Comparison of ENCODE assay signal across 19 cellular contexts in the genomic region with DNA sequence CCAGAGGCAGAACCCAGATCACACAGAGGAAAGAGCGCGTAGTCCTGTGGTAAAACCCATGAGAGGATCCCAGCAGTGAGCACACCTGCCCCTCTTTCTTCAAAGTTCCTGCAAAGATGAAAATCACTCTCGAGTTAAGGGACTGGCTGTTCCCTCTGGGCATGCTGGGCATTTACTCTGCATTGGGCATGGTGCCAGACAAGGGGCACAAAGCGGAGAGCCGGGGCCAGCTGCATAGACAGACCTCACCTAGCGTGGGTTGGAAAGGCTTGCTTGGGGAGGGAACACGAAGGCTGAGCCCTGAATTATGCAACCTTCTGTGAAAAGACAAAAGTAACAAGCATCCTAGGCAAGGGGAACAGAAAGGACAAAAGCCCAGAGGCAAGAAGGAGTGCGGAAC.
A peak's percentile ranks its signal among the peaks of the same experiment; 100 is the strongest.
DNase-seq lines count a peak whose midpoint lies in the region; TF ChIP-seq lines count a peak whose summit lies in the region.
"Had no signal": no experiment of that assay in that cellular context is flagged by ENCODE, and none has a peak within 500 bp of the region (broad histone marks: within the 10 kb centered on the region; RNA-seq: fewer than 3 reads in every experiment).

No MANE protein-coding gene starts in this region.

- CTCF ChIA-PET in activated CD4-positive, alpha-beta memory T cell treated with anti-CD3 and anti-CD28 coated beads, Interleukin-2, amount 10 ng/mL, durations not matched to agents 7 days and 5 days (lab: Charles Lee), result no interaction called here

- no peaks in the 10 kb centered on the region for H3K36me3 ChIP-seq in suprapubic skin
- H3K36me3 ChIP-seq: MG63 had no signal

- H3K9me3 ChIP-seq in suprapubic skin, result no peaks in the 10 kb centered on the region
- H3K9me3 ChIP-seq: MG63 had no signal

- H3K27ac Mint-ChIP-seq in activated CD4-positive, alpha-beta memory T cell treated with anti-CD3 and anti-CD28 coated beads, Interleukin-2, amount 10 ng/mL, durations not matched to agents 7 days and 5 days, result no peak overlapping the region
- no peak overlapping the region for H3K27ac Mint-ChIP-seq in osteocyte (ENCODE audit: unreplicated experiment)
- H3K27ac Mint-ChIP-seq: T-helper 17 cell had no signal

- H3K4me1 Mint-ChIP-seq in activated CD4-positive, alpha-beta memory T cell treated with anti-CD3 and anti-CD28 coated beads, Interleukin-2, amount 10 ng/mL, durations not matched to agents 7 days and 5 days, result no peaks in the 10 kb centered on the region
- no peaks in the 10 kb centered on the region for H3K4me1 Mint-ChIP-seq in osteocyte (ENCODE audit: unreplicated experiment)
- H3K4me1 Mint-ChIP-seq: T-helper 17 cell had no signal

- DNase-seq in NCI-H2029 (lab: John Stamatoyannopoulos, UW), result peak; percentile 3
- no peak for DNase-seq in NCI-H2029 treated with DMSO at 0.1 percent for 48 hours (lab: John Stamatoyannopoulos, UW)
- DNase-seq in DMS79 (lab: John Stamatoyannopoulos, UW), result peak; percentile 71
- peak; percentile 46 for DNase-seq in NCI-H2107 treated with DMSO at 0.1 percent for 48 hours (lab: John Stamatoyannopoulos, UW; ENCODE audit: unreplicated experiment)
- DNase-seq in left kidney (ENCODE audit: low read depth, low spot score), result peak; percentile 55
- DNase-seq in suprapubic skin (ENCODE audit: low spot score in 2 of 2), result no peak
- DNase-seq in activated CD4-positive, alpha-beta memory T cell treated with anti-CD3 and anti-CD28 coated beads, Interleukin-2, amount 10 ng/mL, durations not matched to agents 7 days and 5 days, result no peak
- DNase-seq in osteocyte (ENCODE audit: extremely low spot score, unreplicated experiment), result no peak
- DNase-seq: C1 segment of cervical spinal cord, DMS 273 treated with DMSO at 0.1 percent for 48 hours, GM23248, HCEC 1CT, IMR-90, Karpas-422, MG63, NCI-H526, RPMI8226, SIG-M5, T-helper 17 cell had no signal

- H3K36me3 Mint-ChIP-seq in activated CD4-positive, alpha-beta memory T cell treated with anti-CD3 and anti-CD28 coated beads, Interleukin-2, amount 10 ng/mL, durations not matched to agents 7 days and 5 days (ENCODE audit: low read depth), result no peaks in the 10 kb centered on the region
- no peaks in the 10 kb centered on the region for H3K36me3 Mint-ChIP-seq in osteocyte (ENCODE audit: unreplicated experiment)

- no peaks in the 10 kb centered on the region for H3K27me3 Mint-ChIP-seq in activated CD4-positive, alpha-beta memory T cell treated with anti-CD3 and anti-CD28 coated beads, Interleukin-2, amount 10 ng/mL, durations not matched to agents 7 days and 5 days
- no peaks in the 10 kb centered on the region for H3K27me3 Mint-ChIP-seq in osteocyte (ENCODE audit: unreplicated experiment)

- POLR2A ChIA-PET in activated CD4-positive, alpha-beta memory T cell treated with anti-CD3 and anti-CD28 coated beads, Interleukin-2, amount 10 ng/mL, durations not matched to agents 7 days and 5 days (lab: Charles Lee), result no interaction called here

- H3K4me3 ChIP-seq in suprapubic skin, result no peak overlapping the region
- H3K4me3 ChIP-seq: GM23248, MG63 had no signal

- 44% methylated on average over 8 of the region's 8 CpGs for whole genome bisulfite sequencing in suprapubic skin

- TF ChIP-seq EP300 in suprapubic skin (IDR thresholded peaks at IDR 0.05), result no peak

- no peak overlapping the region for H3K27ac ChIP-seq in suprapubic skin
- H3K27ac ChIP-seq: GM23248 had no signal

- H3K4me3 Mint-ChIP-seq in activated CD4-positive, alpha-beta memory T cell treated with anti-CD3 and anti-CD28 coated beads, Interleukin-2, amount 10 ng/mL, durations not matched to agents 7 days and 5 days, result no peak overlapping the region
- H3K4me3 Mint-ChIP-seq in osteocyte (ENCODE audit: unreplicated experiment), result no peak overlapping the region
- H3K4me3 Mint-ChIP-seq: T-helper 17 cell had no signal

- H3K9me3 Mint-ChIP-seq in activated CD4-positive, alpha-beta memory T cell treated with anti-CD3 and anti-CD28 coated beads, Interleukin-2, amount 10 ng/mL, durations not matched to agents 7 days and 5 days, result no peaks in the 10 kb centered on the region
- peaks cover 36% of the 10 kb centered on the region for H3K9me3 Mint-ChIP-seq in osteocyte (ENCODE audit: unreplicated experiment)

- TF ChIP-seq POLR2A in suprapubic skin (IDR thresholded peaks at IDR 0.05), result no peak

- H3K27me3 ChIP-seq in suprapubic skin, result peaks cover 21% of the 10 kb centered on the region
- H3K27me3 ChIP-seq: MG63 had no signal

- no peak for TF ChIP-seq CTCF in suprapubic skin (IDR thresholded peaks at IDR 0.05)
- TF ChIP-seq CTCF in osteocyte (IDR thresholded peaks at IDR 0.05), result no peak

- peaks cover 8% of the 10 kb centered on the region for H3K4me1 ChIP-seq in suprapubic skin

Comparison
In these comparisons a context has a peak if more than half of its experiments do, and no peak if none do; other contexts are left out.
1. DNase-seq: peak in NCI-H2029 (single experiment), DMS79 (single experiment), NCI-H2107 treated with DMSO at 0.1 percent for 48 hours (single experiment) and left kidney (single experiment); none in NCI-H2029 treated with DMSO at 0.1 percent for 48 hours (single experiment), suprapubic skin (0 of 2), activated CD4-positive, alpha-beta memory T cell treated with anti-CD3 and anti-CD28 coated beads, Interleukin-2, amount 10 ng/mL, durations not matched to agents 7 days and 5 days (single experiment) and osteocyte (single experiment).